Comparison of ENCODE assay signal across 20 cellular contexts in genomic region chr10:124287791-124288190, GRCh38.
DNase-seq lines count a peak whose midpoint lies in the region; TF ChIP-seq lines count a peak whose summit lies in the region.
"Had no signal": no experiment of that assay in that cellular context is flagged by ENCODE, and none has a peak within 500 bp of the region (broad histone marks: within the 10 kb centered on the region; RNA-seq: fewer than 3 reads in every experiment).

No MANE protein-coding gene starts in this region.

- TF ChIP-seq POLR2A in sigmoid colon (IDR thresholded peaks at IDR 0.05) = no peak
- TF ChIP-seq POLR2A in erythroblast (IDR thresholded peaks at IDR 0.05; ENCODE audit: low read length) = no peak

- peak; percentile 38 for DNase-seq in activated effector memory CD4-positive, alpha-beta T cell treated with anti-CD3 and anti-CD28 coated beads, Interleukin-2, amount 50 U/mL, for 16 hours
- DNase-seq in activated effector memory CD4-positive, alpha-beta T cell treated with Interleukin-2 at 50 U/mL for 16 hours = no peak
- DNase-seq in islet precursor cell (peak; percentile 36), sigmoid colon (peak; percentile 40), SKM-1 (lab: John Stamatoyannopoulos, UW; ENCODE audit: unreplicated experiment) (no peak), NCI-H1048 (lab: John Stamatoyannopoulos, UW) (no peak), erythroblast (lab: John Stamatoyannopoulos, UW) (no peak)
- DNase-seq in activated CD4-positive, alpha-beta T cell treated with anti-CD3 and anti-CD28 coated beads, Interleukin-2, amount 50 U/mL, for 1 hour = no peak
- DNase-seq: CD8-positive, alpha-beta memory T cell; HCEC 1CT; Kasumi-1; MG63; NCI-H1092; NCI-H1436 treated with DMSO at 0.1 percent for 48 hours; NCI-H2029; NCI-H345; NCI-H524 treated with DMSO at 0.1 percent for 48 hours; PC-3 had no signal

- H3K4me3 ChIP-seq in sigmoid colon = no peak overlapping the region
- H3K4me3 ChIP-seq: GM23338, MG63 had no signal

- H3K27ac ChIP-seq in sigmoid colon = no peak overlapping the region
- H3K27ac ChIP-seq: RWPE1 had no signal

- no peaks in the 10 kb centered on the region for H3K27me3 ChIP-seq in sigmoid colon
- H3K27me3 ChIP-seq: MG63 had no signal

- H3K9me3 ChIP-seq in sigmoid colon = no peaks in the 10 kb centered on the region
- H3K9me3 ChIP-seq: MG63 had no signal

- H3K4me1 ChIP-seq in sigmoid colon = peaks cover 0 to 11% (median 2%) of the 10 kb centered on the region in 4 donors

- no peak for TF ChIP-seq CTCF in sigmoid colon (IDR thresholded peaks at IDR 0.05)

- 94 to 96% methylated on average over 9 of the region's 9 CpGs for WGBS in sigmoid colon, 2 donors

- no peak for TF ChIP-seq EP300 in sigmoid colon (IDR thresholded peaks at IDR 0.05)

- no peaks in the 10 kb centered on the region for H3K36me3 ChIP-seq in sigmoid colon
- H3K36me3 ChIP-seq: MG63 had no signal

- intact Hi-C loops in sigmoid colon (cut with DNase I) = no loop called here

Comparison
In these comparisons a context has a peak if more than half of its experiments do, and no peak if none do; other contexts are left out.
1. DNase-seq: peak in activated effector memory CD4-positive, alpha-beta T cell treated with anti-CD3 and anti-CD28 coated beads, Interleukin-2, amount 50 U/mL, for 16 hours (single experiment), islet precursor cell (single experiment) and sigmoid colon (single experiment); none in activated effector memory CD4-positive, alpha-beta T cell treated with Interleukin-2 at 50 U/mL for 16 hours (single experiment), activated CD4-positive, alpha-beta T cell treated with anti-CD3 and anti-CD28 coated beads, Interleukin-2, amount 50 U/mL, for 1 hour (single experiment), SKM-1 (single experiment), NCI-H1048 (single experiment) and erythroblast (0 of 2).